10 cellular contexts compared by ENCODE assay signal in the genomic region with DNA sequence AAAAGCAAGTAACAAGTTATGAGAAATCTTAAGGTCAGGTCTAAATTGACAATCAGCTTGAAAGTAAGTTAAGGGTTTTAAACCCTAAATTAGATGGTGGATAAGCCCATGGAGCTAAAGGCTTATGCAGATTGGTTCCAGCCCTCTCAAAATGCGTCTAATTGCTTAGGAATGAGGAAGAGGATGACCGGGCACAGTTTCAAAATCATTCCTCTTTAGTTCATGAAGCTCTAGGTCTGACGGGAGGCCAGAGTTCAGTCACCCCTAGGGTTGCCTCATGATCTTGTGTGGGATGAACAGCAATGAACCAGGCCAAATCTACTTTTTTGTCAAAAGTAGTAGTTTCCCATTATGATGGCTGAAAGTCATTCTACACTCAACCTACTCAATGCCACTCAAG.
DNase-seq lines count a peak whose midpoint lies in the region; ATAC-seq and TF ChIP-seq lines count a peak whose summit lies in the region.
"Had no signal": no experiment of that assay in that cellular context is flagged by ENCODE, and none has a peak within 500 bp of the region (broad histone marks: within the 10 kb centered on the region; RNA-seq: fewer than 3 reads in every experiment).

No MANE protein-coding gene starts in this region.

- H3K36me3 Mint-ChIP-seq in CD14-positive monocyte = peaks cover 35 to 38% of the 10 kb centered on the region in 2 donors

- H3K27ac ChIP-seq in VCaP (peak overlapping the region; percentile 78), hepatocyte (peak overlapping the region; percentile 39), gastrocnemius medialis (peak overlapping the region; percentile 23 to 87 (median 50))

- peak overlapping the region in 1 of 7 donors; percentile 20 for H3K27ac Mint-ChIP-seq in CD14-positive monocyte

- no peaks in the 10 kb centered on the region for H3K27me3 Mint-ChIP-seq in CD14-positive monocyte (ENCODE audit: low read depth in 3 of 3)

- H3K27me3 ChIP-seq in H7 (ENCODE audit: control insufficient read depth, insufficient read depth, low read length) = no peaks in the 10 kb centered on the region
- H3K27me3 ChIP-seq in hepatocyte = no peaks in the 10 kb centered on the region
- H3K27me3 ChIP-seq in gastrocnemius medialis = no peaks in the 10 kb centered on the region

- H3K4me2 ChIP-seq in hepatocyte = peak overlapping the region; percentile 37

- in situ Hi-C loops in gastrocnemius medialis (cut with MboI; ENCODE audit: low sequenced_read_pairs in 4 of 4) = no loop called here

- H3K4me1 ChIP-seq in hepatocyte (ENCODE audit: insufficient read depth) (peaks cover 35% of the 10 kb centered on the region), gastrocnemius medialis (peaks cover 28 to 39% of the 10 kb centered on the region in 2 donors)

- H3K9me2 ChIP-seq in hepatocyte (replicated peaks; ENCODE audit: insufficient read depth) = no peaks in the 10 kb centered on the region

- H3K9me3 ChIP-seq in hepatocyte (ENCODE audit: low read depth) (no peaks in the 10 kb centered on the region), gastrocnemius medialis (no peaks in the 10 kb centered on the region)

- H3K4me3 Mint-ChIP-seq in CD14-positive monocyte = no peak overlapping the region

- H3K4me3 ChIP-seq in H7 (ENCODE audit: insufficient read depth, low read depth, low read length) = no peak overlapping the region
- no peak overlapping the region for H3K4me3 ChIP-seq in hepatocyte
- no peak overlapping the region for H3K4me3 ChIP-seq in gastrocnemius medialis

- no peak for TF ChIP-seq CTCF in VCaP (conservative IDR thresholded peaks at IDR 0.05)
- TF ChIP-seq CTCF in hepatocyte (IDR thresholded peaks at IDR 0.05; ENCODE audit: poor library complexity) = no peak
- no peak for TF ChIP-seq CTCF in gastrocnemius medialis (IDR thresholded peaks at IDR 0.05 in 4 of 5, conservative IDR thresholded peaks at IDR 0.05 in 1 of 5)
- no peak for TF ChIP-seq CTCF in CD14-positive monocyte (IDR thresholded peaks at IDR 0.05)

- H3K79me2 ChIP-seq in hepatocyte = no peaks in the 10 kb centered on the region

- no peaks in the 10 kb centered on the region for H4K20me1 ChIP-seq in hepatocyte (ENCODE audit: insufficient read depth, poor library complexity, severe bottlenecking)

- no peak for TF ChIP-seq POLR2A in gastrocnemius medialis (IDR thresholded peaks at IDR 0.05)

- DNase-seq in H7 (peak; percentile 14), hepatocyte (ENCODE audit: low spot score) (peak; percentile 32), gastrocnemius medialis (peak in 1 of 2 donors; percentile 50), CD14-positive monocyte (ENCODE audit: low spot score) (no peak)
- DNase-seq: activated effector memory CD4-positive, alpha-beta T cell treated with Interleukin-2 at 50 U/mL for 16 hours; GF-D8 had no signal

- peaks cover 13% of the 10 kb centered on the region for H3K4me1 Mint-ChIP-seq in CD14-positive monocyte

- intact Hi-C loops in gastrocnemius medialis (cut with DNase I; ENCODE audit: low total_unique reads) = loop anchor here (5.0 kb wide), 1 partner anchor 41 kb away; no protein-coding TSS in a partner anchor
- intact Hi-C loops in CD14-positive monocyte (cut with micrococcal nuclease) = no loop called here

- ATAC-seq in gastrocnemius medialis (peak in 1 of 2 donors; percentile 11), HG02610 (IDR thresholded peaks at IDR 0.05; ENCODE audit: unreplicated experiment) (no peak), HG02623 (IDR thresholded peaks at IDR 0.05; ENCODE audit: unreplicated experiment) (no peak), HG03565 (IDR thresholded peaks at IDR 0.05; ENCODE audit: unreplicated experiment) (no peak)

- 22% methylated on average over 3 of the region's 3 CpGs for WGBS in hepatocyte (ENCODE audit: low lambda C conversion rate, missing lambda C conversion rate)

- no peak overlapping the region for H2AFZ ChIP-seq in hepatocyte

- H3K9me3 Mint-ChIP-seq in CD14-positive monocyte = no peaks in the 10 kb centered on the region

- H3K36me3 ChIP-seq in H7 (replicated peaks; ENCODE audit: control insufficient read depth, insufficient read depth, low read length) = no peaks in the 10 kb centered on the region
- no peaks in the 10 kb centered on the region for H3K36me3 ChIP-seq in hepatocyte (replicated peaks; ENCODE audit: insufficient read depth, low read depth)
- no peaks in the 10 kb centered on the region for H3K36me3 ChIP-seq in gastrocnemius medialis
